ENCODE assay signal across 13 cellular contexts in genomic region chr6:70380259-70380658, GRCh38. TPM values are rescaled to one million over a fixed set of nuclear protein-coding genes. Genes with fewer than 3 reads are reported as not detected.
DNase-seq lines count a peak whose midpoint lies in the region; ATAC-seq and TF ChIP-seq lines count a peak whose summit lies in the region.
"Had no signal": no experiment of that assay in that cellular context is flagged by ENCODE, and none has a peak within 500 bp of the region (broad histone marks: within the 10 kb centered on the region; RNA-seq: fewer than 3 reads in every experiment).

No MANE protein-coding gene starts in this region.

- no peaks in the 10 kb centered on the region for H3K9me3 ChIP-seq in sigmoid colon

- no peak overlapping the region for H3K27ac ChIP-seq in sigmoid colon

- H3K4me3 ChIP-seq in GM12865 (ENCODE audit: low read depth, low read length) (no peak overlapping the region), sigmoid colon (no peak overlapping the region)

- H3K36me3 ChIP-seq in sigmoid colon: no peaks in the 10 kb centered on the region

- intact Hi-C loops in sigmoid colon (cut with DNase I) (no loop called here), MCF 10A (cut with micrococcal nuclease) (no loop called here)

- H3K27me3 ChIP-seq in sigmoid colon: no peaks in the 10 kb centered on the region

- no peak for TF ChIP-seq POLR2A in sigmoid colon (IDR thresholded peaks at IDR 0.05)

- DNase-seq in GM12865 (ENCODE audit: low read depth) (peak; percentile 26), sigmoid colon (no peak), SHP77 (lab: John Stamatoyannopoulos, UW) (no peak), MCF 10A (ENCODE audit: unreplicated experiment) (no peak), SHP77 treated with DMSO at 0.1 percent for 48 hours (lab: John Stamatoyannopoulos, UW) (no peak)
- DNase-seq: ACHN, DMS79, NCI-H187 treated with DMSO at 0.1 percent for 48 hours, PC-3 had no signal

- TF ChIP-seq CTCF in GM12865 (IDR thresholded peaks at IDR 0.05; ENCODE audit: insufficient read depth, low read depth, low read length, missing control alignments) (no peak), sigmoid colon (IDR thresholded peaks at IDR 0.05) (no peak), MCF 10A (IDR thresholded peaks at IDR 0.05; ENCODE audit: unreplicated experiment) (no peak)

- no peaks in the 10 kb centered on the region for H3K27me3 Mint-ChIP-seq in MCF 10A (ENCODE audit: insufficient read depth, unreplicated experiment)
- H3K27me3 Mint-ChIP-seq: dendritic cell treated with granulocyte-macrophage colony-stimulating factor and Interleukin-4, amounts not matched to agents 40 ng/mL and 50 ng/mL, for 4 days had no signal

- no peak overlapping the region for H3K4me3 Mint-ChIP-seq in MCF 10A (ENCODE audit: unreplicated experiment)
- H3K4me3 Mint-ChIP-seq: dendritic cell treated with granulocyte-macrophage colony-stimulating factor and Interleukin-4, amounts not matched to agents 40 ng/mL and 50 ng/mL, for 4 days had no signal

- no peaks in the 10 kb centered on the region for H3K9me3 Mint-ChIP-seq in MCF 10A (ENCODE audit: unreplicated experiment)
- H3K9me3 Mint-ChIP-seq: dendritic cell treated with granulocyte-macrophage colony-stimulating factor and Interleukin-4, amounts not matched to agents 40 ng/mL and 50 ng/mL, for 4 days had no signal

- no peaks in the 10 kb centered on the region for H3K36me3 Mint-ChIP-seq in MCF 10A (ENCODE audit: insufficient read depth, unreplicated experiment)

- TF ChIP-seq EP300 in sigmoid colon (IDR thresholded peaks at IDR 0.05): no peak

- H3K4me1 ChIP-seq in sigmoid colon: no peaks in the 10 kb centered on the region

- 73 to 80% methylated on average over 5 of the region's 5 CpGs for WGBS in sigmoid colon, 2 donors

- POLR2A ChIA-PET in MCF 10A (lab: Yijun Ruan, JAX): interaction anchor here (1.0 to 1.5 kb wide), 2 partner anchors 11 to 18 kb away, joined by 3 read pairs; no protein-coding TSS in a partner anchor

- no peak overlapping the region for H3K27ac Mint-ChIP-seq in MCF 10A (ENCODE audit: low read depth, unreplicated experiment)
- H3K27ac Mint-ChIP-seq: dendritic cell treated with granulocyte-macrophage colony-stimulating factor and Interleukin-4, amounts not matched to agents 40 ng/mL and 50 ng/mL, for 4 days had no signal

- peaks cover 8% of the 10 kb centered on the region for H3K4me1 Mint-ChIP-seq in MCF 10A (ENCODE audit: insufficient read depth, unreplicated experiment)

- ATAC-seq in GM19397 (IDR thresholded peaks at IDR 0.05; ENCODE audit: unreplicated experiment): peak; percentile 79
- ATAC-seq in HG02763 (IDR thresholded peaks at IDR 0.05; ENCODE audit: unreplicated experiment): peak; percentile 87
- ATAC-seq in HG03457 (IDR thresholded peaks at IDR 0.05; ENCODE audit: unreplicated experiment): peak; percentile 89
- ATAC-seq: PC-3 had no signal

- no TSS peak for BruUV-seq in MCF 10A (replicated peaks; lab: Mats Ljungman, UMichigan)

- CTCF ChIA-PET in MCF 10A (lab: Yijun Ruan, JAX): interaction anchor here (0.6 to 2.4 kb wide), 4 partner anchors 11 to 71 kb away, joined by 3 to 12 read pairs (median 6); no protein-coding TSS in a partner anchor

RNA-seq across cellular contexts. Expression of gene FAM135A, which starts 33.0 kb away (rescaled TPM):
- total RNA-seq in sigmoid colon: 10 to 100 TPM; 21.4 to 31.7 (median 28.1) TPM
- polyA plus RNA-seq in sigmoid colon: 10 to 100 TPM; 15.2 to 31.4 (median 21.6) TPM
- total RNA-seq in MCF 10A (2022): 20.4 and 22.0 TPM in 2 replicates
